Comparison of ENCODE assay signal across 29 cellular contexts in the genomic region with DNA sequence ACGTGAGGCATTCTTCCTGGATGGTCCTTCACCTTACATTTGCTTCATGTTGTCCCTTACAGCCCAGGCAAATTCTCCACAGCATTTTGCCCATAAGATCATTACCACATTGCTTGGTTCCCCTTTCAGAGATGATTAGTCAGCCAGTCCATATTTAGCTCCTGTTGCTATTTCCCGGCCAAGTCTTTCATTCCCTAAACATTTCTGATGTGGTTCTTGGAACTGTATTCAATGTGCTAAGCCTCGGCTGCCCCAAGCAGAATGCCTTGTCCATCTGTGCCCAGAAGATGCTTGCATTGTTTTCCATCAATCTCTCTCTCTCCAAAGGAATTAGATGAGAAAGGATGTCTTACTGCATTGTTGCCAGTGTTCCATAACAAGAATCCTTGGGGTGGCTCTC.
DNase-seq lines count a peak whose midpoint lies in the region; ATAC-seq and TF ChIP-seq lines count a peak whose summit lies in the region.
"Had no signal": no experiment of that assay in that cellular context is flagged by ENCODE, and none has a peak within 500 bp of the region (broad histone marks: within the 10 kb centered on the region; RNA-seq: fewer than 3 reads in every experiment).

No MANE protein-coding gene starts in this region.

- peak; percentile 77 for DNase-seq in MG63
- no peak for DNase-seq in SK-N-SH
- peak; percentile 26 for DNase-seq in fibroblast of gingiva (ENCODE audit: low read depth)
- no peak for DNase-seq in aorta
- DNase-seq in D341Med (ENCODE audit: low spot score): no peak
- DNase-seq in kidney glomerular epithelial cell (lab: John Stamatoyannopoulos, UW): no peak
- DNase-seq: activated CD4-positive, alpha-beta memory T cell treated with anti-CD3 and anti-CD28 coated beads for 36 hours; DMS53; effector CD4-positive, alpha-beta T cell; gastrocnemius medialis; GF-D8; hypothalamus; Kasumi-1; NCI-H1105 treated with DMSO at 0.1 percent for 48 hours; NCI-H2081; NCI-H345; nephron progenitor cell; OCI-M1; right lobe of liver; stimulated activated CD4-positive, alpha-beta T cell treated with anti-CD3 and anti-CD28 coated beads, Interleukin-15, amount 100 ng/mL, for 24 hours; stimulated activated naive CD8-positive, alpha-beta T cell treated with anti-CD3 and anti-CD28 coated beads, Interleukin-15, Interleukin-2, amounts not matched to agents 100 U/mL and 50 U/mL, for 24 hours; SW 1271; tibial artery had no signal

- H2AFZ ChIP-seq in SK-N-SH (ENCODE audit: low read depth): no peak overlapping the region
- H2AFZ ChIP-seq: parathyroid adenoma had no signal

- no peaks in the 10 kb centered on the region for H4K20me1 ChIP-seq in SK-N-SH (ENCODE audit: insufficient read depth)

- no peak for TF ChIP-seq CTCF in SK-N-SH (IDR thresholded peaks at IDR 0.05)

- 55% methylated on average over 3 of the region's 3 CpGs for WGBS in SK-N-SH (ENCODE audit: low lambda C conversion rate)
- 3 to 4% methylated on average over 3 of the region's 3 CpGs for WGBS in aorta, 2 donors

- H3F3A ChIP-seq in SK-N-SH (replicated peaks; ENCODE audit: insufficient read depth): peaks cover 1% of the 10 kb centered on the region

- H3K4me3 ChIP-seq in MG63: no peak overlapping the region
- H3K4me3 ChIP-seq in SK-N-SH (ENCODE audit: low read depth in 2 of 2, low read length in 1 of 2): no peak overlapping the region
- no peak overlapping the region for H3K4me3 ChIP-seq in aorta (ENCODE audit: low read length in 2 of 2)
- H3K4me3 ChIP-seq: ascending aorta, gastrocnemius medialis, right lobe of liver, tibial artery had no signal

- no peak for TF ChIP-seq RAD21 in SK-N-SH (IDR thresholded peaks at IDR 0.05; ENCODE audit: low read length)

- peak; percentile 62 for ATAC-seq in aorta (ENCODE audit: low FRiP score)
- ATAC-seq in GM19328 (IDR thresholded peaks at IDR 0.05; ENCODE audit: unreplicated experiment): no peak
- ATAC-seq: activated CD4-positive, CD25-positive, alpha-beta regulatory T cell treated with anti-CD3 and anti-CD28 coated beads, Interleukin-2, amount 50 U/mL, for 24 hours; activated naive CD4-positive, alpha-beta T cell treated with anti-CD3 and anti-CD28 coated beads, Interleukin-2, amount 50 U/mL, for 72 hours; gastrocnemius medialis; right lobe of liver; Right ventricle myocardium inferior; stimulated activated naive CD8-positive, alpha-beta T cell treated with anti-CD3 and anti-CD28 coated beads, Interleukin-15, Interleukin-2, amounts not matched to agents 100 U/mL and 50 U/mL, for 24 hours had no signal

- no peaks in the 10 kb centered on the region for H3K9me3 ChIP-seq in MG63
- no peaks in the 10 kb centered on the region for H3K9me3 ChIP-seq in SK-N-SH
- H3K9me3 ChIP-seq in aorta (ENCODE audit: control insufficient read depth, low read length): no peaks in the 10 kb centered on the region
- H3K9me3 ChIP-seq: ascending aorta, gastrocnemius medialis, right lobe of liver, tibial artery had no signal

- H3K4me1 ChIP-seq in SK-N-SH (ENCODE audit: control insufficient read depth in 1 of 2, insufficient read depth in 2 of 2, low read depth in 1 of 2, low read length in 1 of 2) (no peaks in the 10 kb centered on the region; a peak in 1 of 4 replicates), aorta (ENCODE audit: control insufficient read depth in 1 of 2, insufficient read depth in 2 of 2, low read length in 2 of 2) (peaks cover 0 to 4% of the 10 kb centered on the region in 2 donors)
- H3K4me1 ChIP-seq: gastrocnemius medialis, parathyroid adenoma, right lobe of liver had no signal

- H3K27me3 ChIP-seq in MG63 (no peaks in the 10 kb centered on the region), SK-N-SH (ENCODE audit: insufficient read depth) (no peaks in the 10 kb centered on the region), aorta (ENCODE audit: control insufficient read depth in 1 of 2, insufficient read depth in 2 of 2, low read length in 1 of 2) (no peaks in the 10 kb centered on the region)
- H3K27me3 ChIP-seq: ascending aorta, gastrocnemius medialis, right lobe of liver, tibial artery had no signal

- CTCF ChIA-PET in SK-N-SH (lab: Yijun Ruan, JAX): no interaction called here

- no peak overlapping the region for H3K4me2 ChIP-seq in SK-N-SH

- H3K36me3 ChIP-seq in MG63: no peaks in the 10 kb centered on the region
- H3K36me3 ChIP-seq in SK-N-SH (replicated peaks in 1 of 2; ENCODE audit: control insufficient read depth in 1 of 2, insufficient read depth in 2 of 2, low read length in 1 of 2): no peaks in the 10 kb centered on the region
- H3K36me3 ChIP-seq in aorta (ENCODE audit: control insufficient read depth in 1 of 2, insufficient read depth in 2 of 2, low read length in 1 of 2): no peaks in the 10 kb centered on the region
- H3K36me3 ChIP-seq: ascending aorta, gastrocnemius medialis, right lobe of liver, tibial artery had no signal

- H3K9me2 ChIP-seq in SK-N-SH: no peaks in the 10 kb centered on the region

- peak in 1 of 2 experiments; percentile 26; a peak in 1 of 4 replicates for TF ChIP-seq EP300 in SK-N-SH (IDR thresholded peaks at IDR 0.05; ENCODE audit: borderline replicate concordance in 1 of 2, low read depth in 1 of 2, low read length in 1 of 2)

- no peaks in the 10 kb centered on the region for H3K79me2 ChIP-seq in SK-N-SH (ENCODE audit: insufficient read depth)
- H3K79me2 ChIP-seq: parathyroid adenoma had no signal

- intact Hi-C loops in aorta (cut with DNase I): no loop called here

- H3K27ac ChIP-seq in SK-N-SH (ENCODE audit: low read depth in 2 of 2, low read length in 1 of 2): peak overlapping the region in 1 of 2 experiments; percentile 65; a peak in 1 of 4 replicates
- no peak overlapping the region for H3K27ac ChIP-seq in aorta (ENCODE audit: low read depth in 1 of 2, low read length in 2 of 2)
- H3K27ac ChIP-seq: gastrocnemius medialis, parathyroid adenoma, right lobe of liver, tibial artery had no signal

- POLR2A ChIA-PET in SK-N-SH (lab: Yijun Ruan, JAX): no interaction called here

- no peak overlapping the region for H3K9ac ChIP-seq in SK-N-SH
- H3K9ac ChIP-seq: parathyroid adenoma had no signal

TF ChIP-seq in SK-N-SH, 30 proteins besides CTCF, POLR2A, EP300 and RAD21:
- TF ChIP-seq, protein P1, sequence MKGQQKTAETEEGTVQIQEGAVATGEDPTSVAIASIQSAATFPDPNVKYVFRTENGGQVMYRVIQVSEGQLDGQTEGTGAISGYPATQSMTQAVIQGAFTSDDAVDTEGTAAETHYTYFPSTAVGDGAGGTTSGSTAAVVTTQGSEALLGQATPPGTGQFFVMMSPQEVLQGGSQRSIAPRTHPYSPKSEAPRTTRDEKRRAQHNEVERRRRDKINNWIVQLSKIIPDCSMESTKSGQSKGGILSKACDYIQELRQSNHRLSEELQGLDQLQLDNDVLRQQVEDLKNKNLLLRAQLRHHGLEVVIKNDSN (IDR thresholded peaks at IDR 0.05; ENCODE audit: borderline replicate concordance, low read depth): no peak
- TF ChIP-seq ELF1 (IDR thresholded peaks at IDR 0.05) (no peak), FOSL2 (IDR thresholded peaks at IDR 0.05; ENCODE audit: borderline replicate concordance, low read depth) (peak; percentile 15; the same call in 1 of the 2 replicates), TCF12 (IDR thresholded peaks at IDR 0.05) (peak; percentile 25; the same call in 1 of the 2 replicates), NFIC (IDR thresholded peaks at IDR 0.05; ENCODE audit: borderline replicate concordance) (peak; percentile 51; the same call in 1 of the 2 replicates), SMC3 (IDR thresholded peaks at IDR 0.05; ENCODE audit: low read depth, low read length) (no peak), MEF2A (IDR thresholded peaks at IDR 0.05; ENCODE audit: borderline replicate concordance, low read depth) (peak; percentile 67; the same call in 1 of the 2 replicates)
- TF ChIP-seq, protein P2, sequence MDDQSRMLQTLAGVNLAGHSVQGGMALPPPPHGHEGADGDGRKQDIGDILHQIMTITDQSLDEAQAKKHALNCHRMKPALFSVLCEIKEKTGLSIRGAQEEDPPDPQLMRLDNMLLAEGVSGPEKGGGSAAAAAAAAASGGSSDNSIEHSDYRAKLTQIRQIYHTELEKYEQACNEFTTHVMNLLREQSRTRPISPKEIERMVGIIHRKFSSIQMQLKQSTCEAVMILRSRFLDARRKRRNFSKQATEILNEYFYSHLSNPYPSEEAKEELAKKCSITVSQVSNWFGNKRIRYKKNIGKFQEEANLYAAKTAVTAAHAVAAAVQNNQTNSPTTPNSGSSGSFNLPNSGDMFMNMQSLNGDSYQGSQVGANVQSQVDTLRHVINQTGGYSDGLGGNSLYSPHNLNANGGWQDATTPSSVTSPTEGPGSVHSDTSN (IDR thresholded peaks at IDR 0.05): peak; percentile 35; the same call in 1 of the 2 replicates
- TF ChIP-seq, protein P3, sequence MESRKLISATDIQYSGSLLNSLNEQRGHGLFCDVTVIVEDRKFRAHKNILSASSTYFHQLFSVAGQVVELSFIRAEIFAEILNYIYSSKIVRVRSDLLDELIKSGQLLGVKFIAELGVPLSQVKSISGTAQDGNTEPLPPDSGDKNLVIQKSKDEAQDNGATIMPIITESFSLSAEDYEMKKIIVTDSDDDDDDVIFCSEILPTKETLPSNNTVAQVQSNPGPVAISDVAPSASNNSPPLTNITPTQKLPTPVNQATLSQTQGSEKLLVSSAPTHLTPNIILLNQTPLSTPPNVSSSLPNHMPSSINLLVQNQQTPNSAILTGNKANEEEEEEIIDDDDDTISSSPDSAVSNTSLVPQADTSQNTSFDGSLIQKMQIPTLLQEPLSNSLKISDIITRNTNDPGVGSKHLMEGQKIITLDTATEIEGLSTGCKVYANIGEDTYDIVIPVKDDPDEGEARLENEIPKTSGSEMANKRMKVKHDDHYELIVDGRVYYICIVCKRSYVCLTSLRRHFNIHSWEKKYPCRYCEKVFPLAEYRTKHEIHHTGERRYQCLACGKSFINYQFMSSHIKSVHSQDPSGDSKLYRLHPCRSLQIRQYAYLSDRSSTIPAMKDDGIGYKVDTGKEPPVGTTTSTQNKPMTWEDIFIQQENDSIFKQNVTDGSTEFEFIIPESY (IDR thresholded peaks at IDR 0.05; ENCODE audit: borderline replicate concordance, low read depth): no peak

Comparison
In these comparisons a context has a peak if more than half of its experiments do, and no peak if none do; other contexts are left out.
1. DNase-seq: peak in MG63 (single experiment) and fibroblast of gingiva (single experiment); none in SK-N-SH (single experiment), aorta (0 of 2), D341Med (single experiment) and kidney glomerular epithelial cell (single experiment).